Comparison of ENCODE assay signal across 7 cellular contexts in the genomic region with DNA sequence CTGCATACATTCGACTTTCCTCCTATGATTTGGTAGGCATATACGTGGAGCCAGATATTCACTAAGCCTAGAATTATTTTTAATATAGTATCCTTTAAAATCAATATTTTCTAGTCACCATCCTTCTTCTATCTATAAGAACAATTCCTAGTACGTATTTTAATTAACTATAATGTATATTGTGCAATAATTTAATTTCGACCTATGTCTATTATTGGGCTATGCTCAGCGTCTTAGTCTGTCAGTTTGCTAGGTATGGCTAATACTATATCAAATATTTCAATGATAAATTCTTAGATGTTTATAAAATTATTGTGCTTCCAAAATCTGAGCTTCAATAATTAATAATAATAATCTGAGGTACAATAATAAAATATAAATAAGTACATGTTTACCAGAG.
"Had no signal": no experiment of that assay in that cellular context is flagged by ENCODE, and none has a peak within 500 bp of the region (broad histone marks: within the 10 kb centered on the region; RNA-seq: fewer than 3 reads in every experiment).

No MANE protein-coding gene starts in this region.

- H3K4me3 Mint-ChIP-seq: IgD-negative memory B cell had no signal

- H3K4me1 Mint-ChIP-seq: IgD-negative memory B cell had no signal

- H3K9ac ChIP-seq: KMS-11 had no signal

- H3K27ac Mint-ChIP-seq: IgD-negative memory B cell had no signal

- H3K27ac ChIP-seq: HL-60, KMS-11 had no signal

- H3K4me2 ChIP-seq: KMS-11 had no signal

- H3K27me3 Mint-ChIP-seq: IgD-negative memory B cell had no signal

- DNase-seq: Karpas-422, KBM-7, KG1 had no signal

- H3K9me3 Mint-ChIP-seq: IgD-negative memory B cell had no signal

- H3K36me3 Mint-ChIP-seq: IgD-negative memory B cell had no signal

- FAIRE-seq: HTR-8/SVneo had no signal
